ENCODE assay signal across 1 cellular context in genomic region chr2:113756088-113757058, GRCh38.
A peak's percentile ranks its signal among the peaks of the same experiment; 100 is the strongest.
TF ChIP-seq lines count a peak whose summit lies in the region.

TSS of gene SLC35F5 (minus strand) at chr2:113756642. CDS start at chr2:113756409, 233 bp downstream.

TF ChIP-seq in HepG2, 621 proteins besides CTCF, POLR2A, EP300 and RAD21 (continued from another document and continues in another):
- TF ChIP-seq, protein P1, sequence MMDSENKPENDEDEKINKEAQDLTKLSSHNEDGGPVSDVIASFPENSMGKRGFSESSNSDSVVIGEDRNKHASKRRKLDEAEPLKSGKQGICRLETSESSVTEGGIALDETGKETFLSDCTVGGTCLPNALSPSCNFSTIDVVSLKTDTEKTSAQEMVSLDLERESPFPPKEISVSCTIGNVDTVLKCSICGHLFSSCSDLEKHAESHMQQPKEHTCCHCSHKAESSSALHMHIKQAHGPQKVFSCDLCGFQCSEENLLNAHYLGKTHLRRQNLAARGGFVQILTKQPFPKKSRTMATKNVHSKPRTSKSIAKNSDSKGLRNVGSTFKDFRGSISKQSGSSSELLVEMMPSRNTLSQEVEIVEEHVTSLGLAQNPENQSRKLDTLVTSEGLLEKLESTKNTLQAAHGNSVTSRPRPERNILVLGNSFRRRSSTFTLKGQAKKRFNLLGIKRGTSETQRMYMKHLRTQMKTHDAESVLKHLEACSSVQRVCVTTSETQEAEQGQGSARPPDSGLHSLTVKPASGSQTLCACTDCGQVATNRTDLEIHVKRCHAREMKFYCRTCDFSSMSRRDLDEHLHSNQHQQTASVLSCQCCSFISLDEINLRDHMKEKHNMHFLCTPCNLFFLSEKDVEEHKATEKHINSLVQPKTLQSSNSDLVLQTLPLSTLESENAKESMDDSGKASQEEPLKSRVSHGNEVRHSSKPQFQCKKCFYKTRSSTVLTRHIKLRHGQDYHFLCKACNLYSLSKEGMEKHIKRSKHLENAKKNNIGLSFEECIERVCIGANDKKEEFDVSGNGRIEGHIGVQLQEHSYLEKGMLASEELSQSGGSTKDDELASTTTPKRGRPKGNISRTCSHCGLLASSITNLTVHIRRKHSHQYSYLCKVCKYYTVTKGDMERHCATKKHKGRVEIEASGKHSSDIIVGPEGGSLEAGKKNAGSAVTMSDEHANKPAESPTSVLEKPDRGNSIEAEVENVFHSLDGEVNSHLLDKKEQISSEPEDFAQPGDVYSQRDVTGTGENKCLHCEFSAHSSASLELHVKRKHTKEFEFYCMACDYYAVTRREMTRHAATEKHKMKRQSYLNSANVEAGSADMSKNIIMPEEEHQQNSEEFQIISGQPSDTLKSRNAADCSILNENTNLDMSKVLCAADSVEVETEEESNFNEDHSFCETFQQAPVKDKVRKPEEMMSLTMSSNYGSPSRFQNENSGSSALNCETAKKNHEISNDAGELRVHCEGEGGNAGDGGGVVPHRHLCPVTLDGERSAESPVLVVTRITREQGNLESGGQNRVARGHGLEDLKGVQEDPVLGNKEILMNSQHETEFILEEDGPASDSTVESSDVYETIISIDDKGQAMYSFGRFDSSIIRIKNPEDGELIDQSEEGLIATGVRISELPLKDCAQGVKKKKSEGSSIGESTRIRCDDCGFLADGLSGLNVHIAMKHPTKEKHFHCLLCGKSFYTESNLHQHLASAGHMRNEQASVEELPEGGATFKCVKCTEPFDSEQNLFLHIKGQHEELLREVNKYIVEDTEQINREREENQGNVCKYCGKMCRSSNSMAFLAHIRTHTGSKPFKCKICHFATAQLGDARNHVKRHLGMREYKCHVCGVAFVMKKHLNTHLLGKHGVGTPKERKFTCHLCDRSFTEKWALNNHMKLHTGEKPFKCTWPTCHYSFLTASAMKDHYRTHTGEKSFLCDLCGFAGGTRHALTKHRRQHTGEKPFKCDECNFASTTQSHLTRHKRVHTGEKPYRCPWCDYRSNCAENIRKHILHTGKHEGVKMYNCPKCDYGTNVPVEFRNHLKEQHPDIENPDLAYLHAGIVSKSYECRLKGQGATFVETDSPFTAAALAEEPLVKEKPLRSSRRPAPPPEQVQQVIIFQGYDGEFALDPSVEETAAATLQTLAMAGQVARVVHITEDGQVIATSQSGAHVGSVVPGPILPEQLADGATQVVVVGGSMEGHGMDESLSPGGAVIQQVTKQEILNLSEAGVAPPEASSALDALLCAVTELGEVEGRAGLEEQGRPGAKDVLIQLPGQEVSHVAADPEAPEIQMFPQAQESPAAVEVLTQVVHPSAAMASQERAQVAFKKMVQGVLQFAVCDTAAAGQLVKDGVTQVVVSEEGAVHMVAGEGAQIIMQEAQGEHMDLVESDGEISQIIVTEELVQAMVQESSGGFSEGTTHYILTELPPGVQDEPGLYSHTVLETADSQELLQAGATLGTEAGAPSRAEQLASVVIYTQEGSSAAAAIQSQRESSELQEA (CRISPR knock-in tag; IDR thresholded peaks at IDR 0.05; ENCODE audit: not compliant biosample characterization): peak; percentile 97
- TF ChIP-seq ETV5 (CRISPR knock-in tag; IDR thresholded peaks at IDR 0.05; ENCODE audit: borderline replicate concordance): peak; percentile 94
- TF ChIP-seq, protein P2, sequence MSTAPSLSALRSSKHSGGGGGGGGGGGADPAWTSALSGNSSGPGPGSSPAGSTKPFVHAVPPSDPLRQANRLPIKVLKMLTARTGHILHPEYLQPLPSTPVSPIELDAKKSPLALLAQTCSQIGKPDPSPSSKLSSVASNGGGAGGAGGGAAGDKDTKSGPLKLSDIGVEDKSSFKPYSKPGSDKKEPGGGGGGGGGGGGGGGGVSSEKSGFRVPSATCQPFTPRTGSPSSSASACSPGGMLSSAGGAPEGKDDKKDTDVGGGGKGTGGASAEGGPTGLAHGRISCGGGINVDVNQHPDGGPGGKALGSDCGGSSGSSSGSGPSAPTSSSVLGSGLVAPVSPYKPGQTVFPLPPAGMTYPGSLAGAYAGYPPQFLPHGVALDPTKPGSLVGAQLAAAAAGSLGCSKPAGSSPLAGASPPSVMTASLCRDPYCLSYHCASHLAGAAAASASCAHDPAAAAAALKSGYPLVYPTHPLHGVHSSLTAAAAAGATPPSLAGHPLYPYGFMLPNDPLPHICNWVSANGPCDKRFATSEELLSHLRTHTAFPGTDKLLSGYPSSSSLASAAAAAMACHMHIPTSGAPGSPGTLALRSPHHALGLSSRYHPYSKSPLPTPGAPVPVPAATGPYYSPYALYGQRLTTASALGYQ (CRISPR knock-in tag; IDR thresholded peaks at IDR 0.05): peak; percentile 76; the same call in 1 of the 2 replicates
- peak; percentile 93; the same call in 1 of the 2 replicates for TF ChIP-seq ZNF564 (CRISPR knock-in tag; IDR thresholded peaks at IDR 0.05)
- no peak for TF ChIP-seq GTF2F1 (IDR thresholded peaks at IDR 0.05; ENCODE audit: low read length)
- peak; percentile 32; the same call in 1 of the 2 replicates for TF ChIP-seq ONECUT2 (CRISPR knock-in tag; IDR thresholded peaks at IDR 0.05)
- TF ChIP-seq SSRP1 (CRISPR knock-in tag; IDR thresholded peaks at IDR 0.05): no peak
- peak; percentile 93 for TF ChIP-seq ZNF44 (CRISPR knock-in tag; IDR thresholded peaks at IDR 0.05)
- TF ChIP-seq, protein P3, sequence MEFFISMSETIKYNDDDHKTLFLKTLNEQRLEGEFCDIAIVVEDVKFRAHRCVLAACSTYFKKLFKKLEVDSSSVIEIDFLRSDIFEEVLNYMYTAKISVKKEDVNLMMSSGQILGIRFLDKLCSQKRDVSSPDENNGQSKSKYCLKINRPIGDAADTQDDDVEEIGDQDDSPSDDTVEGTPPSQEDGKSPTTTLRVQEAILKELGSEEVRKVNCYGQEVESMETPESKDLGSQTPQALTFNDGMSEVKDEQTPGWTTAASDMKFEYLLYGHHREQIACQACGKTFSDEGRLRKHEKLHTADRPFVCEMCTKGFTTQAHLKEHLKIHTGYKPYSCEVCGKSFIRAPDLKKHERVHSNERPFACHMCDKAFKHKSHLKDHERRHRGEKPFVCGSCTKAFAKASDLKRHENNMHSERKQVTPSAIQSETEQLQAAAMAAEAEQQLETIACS (CRISPR knock-in tag; IDR thresholded peaks at IDR 0.05): peak; percentile 88
- TF ChIP-seq ZNF570 (CRISPR knock-in tag; IDR thresholded peaks at IDR 0.05; ENCODE audit: borderline replicate concordance): no peak
- TF ChIP-seq, protein P4, sequence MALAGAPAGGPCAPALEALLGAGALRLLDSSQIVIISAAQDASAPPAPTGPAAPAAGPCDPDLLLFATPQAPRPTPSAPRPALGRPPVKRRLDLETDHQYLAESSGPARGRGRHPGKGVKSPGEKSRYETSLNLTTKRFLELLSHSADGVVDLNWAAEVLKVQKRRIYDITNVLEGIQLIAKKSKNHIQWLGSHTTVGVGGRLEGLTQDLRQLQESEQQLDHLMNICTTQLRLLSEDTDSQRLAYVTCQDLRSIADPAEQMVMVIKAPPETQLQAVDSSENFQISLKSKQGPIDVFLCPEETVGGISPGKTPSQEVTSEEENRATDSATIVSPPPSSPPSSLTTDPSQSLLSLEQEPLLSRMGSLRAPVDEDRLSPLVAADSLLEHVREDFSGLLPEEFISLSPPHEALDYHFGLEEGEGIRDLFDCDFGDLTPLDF (CRISPR knock-in tag; IDR thresholded peaks at IDR 0.05): no peak; the same call in none of the 2 replicates
- TF ChIP-seq, protein P5, sequence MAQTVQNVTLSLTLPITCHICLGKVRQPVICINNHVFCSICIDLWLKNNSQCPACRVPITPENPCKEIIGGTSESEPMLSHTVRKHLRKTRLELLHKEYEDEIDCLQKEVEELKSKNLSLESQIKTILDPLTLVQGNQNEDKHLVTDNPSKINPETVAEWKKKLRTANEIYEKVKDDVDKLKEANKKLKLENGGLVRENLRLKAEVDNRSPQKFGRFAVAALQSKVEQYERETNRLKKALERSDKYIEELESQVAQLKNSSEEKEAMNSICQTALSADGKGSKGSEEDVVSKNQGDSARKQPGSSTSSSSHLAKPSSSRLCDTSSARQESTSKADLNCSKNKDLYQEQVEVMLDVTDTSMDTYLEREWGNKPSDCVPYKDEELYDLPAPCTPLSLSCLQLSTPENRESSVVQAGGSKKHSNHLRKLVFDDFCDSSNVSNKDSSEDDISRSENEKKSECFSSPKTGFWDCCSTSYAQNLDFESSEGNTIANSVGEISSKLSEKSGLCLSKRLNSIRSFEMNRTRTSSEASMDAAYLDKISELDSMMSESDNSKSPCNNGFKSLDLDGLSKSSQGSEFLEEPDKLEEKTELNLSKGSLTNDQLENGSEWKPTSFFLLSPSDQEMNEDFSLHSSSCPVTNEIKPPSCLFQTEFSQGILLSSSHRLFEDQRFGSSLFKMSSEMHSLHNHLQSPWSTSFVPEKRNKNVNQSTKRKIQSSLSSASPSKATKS (CRISPR knock-in tag; IDR thresholded peaks at IDR 0.05): no peak
- TF ChIP-seq STAG1 (CRISPR knock-in tag; IDR thresholded peaks at IDR 0.05): peak; percentile 30
- peak; percentile 88 for TF ChIP-seq ZBTB2 (CRISPR knock-in tag; IDR thresholded peaks at IDR 0.05; ENCODE audit: low read depth)
- no peak for TF ChIP-seq ZNF496 (CRISPR knock-in tag; IDR thresholded peaks at IDR 0.05; ENCODE audit: insufficient replicate concordance)
- TF ChIP-seq, protein P6, sequence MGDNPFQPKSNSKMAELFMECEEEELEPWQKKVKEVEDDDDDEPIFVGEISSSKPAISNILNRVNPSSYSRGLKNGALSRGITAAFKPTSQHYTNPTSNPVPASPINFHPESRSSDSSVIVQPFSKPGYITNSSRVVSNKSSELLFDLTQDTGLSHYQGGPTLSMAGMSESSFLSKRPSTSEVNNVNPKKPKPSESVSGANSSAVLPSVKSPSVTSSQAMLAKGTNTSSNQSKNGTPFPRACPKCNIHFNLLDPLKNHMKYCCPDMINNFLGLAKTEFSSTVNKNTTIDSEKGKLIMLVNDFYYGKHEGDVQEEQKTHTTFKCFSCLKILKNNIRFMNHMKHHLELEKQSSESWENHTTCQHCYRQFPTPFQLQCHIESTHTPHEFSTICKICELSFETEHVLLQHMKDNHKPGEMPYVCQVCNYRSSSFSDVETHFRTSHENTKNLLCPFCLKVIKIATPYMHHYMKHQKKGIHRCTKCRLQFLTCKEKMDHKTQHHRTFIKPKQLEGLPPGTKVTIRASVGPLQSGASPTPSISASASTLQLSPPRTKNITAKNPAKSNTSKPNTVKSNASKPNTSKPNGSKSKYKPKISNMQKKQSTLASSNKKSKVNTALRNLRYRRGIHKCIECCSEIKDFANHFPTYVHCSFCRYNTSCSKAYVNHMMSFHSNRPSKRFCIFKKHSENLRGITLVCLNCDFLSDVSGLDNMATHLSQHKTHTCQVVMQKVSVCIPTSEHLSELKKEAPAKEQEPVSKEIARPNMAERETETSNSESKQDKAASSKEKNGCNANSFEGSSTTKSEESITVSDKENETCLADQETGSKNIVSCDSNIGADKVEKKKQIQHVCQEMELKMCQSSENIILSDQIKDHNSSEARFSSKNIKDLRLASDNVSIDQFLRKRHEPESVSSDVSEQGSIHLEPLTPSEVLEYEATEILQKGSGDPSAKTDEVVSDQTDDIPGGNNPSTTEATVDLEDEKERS (CRISPR knock-in tag; IDR thresholded peaks at IDR 0.05): no peak
- TF ChIP-seq SRF (IDR thresholded peaks at IDR 0.05; ENCODE audit: low read depth, low read length): peak; percentile 88
- TF ChIP-seq ZNF569 (CRISPR knock-in tag; IDR thresholded peaks at IDR 0.05; ENCODE audit: borderline replicate concordance): no peak
- peak; percentile 96 for TF ChIP-seq ZNF792 (CRISPR knock-in tag; IDR thresholded peaks at IDR 0.05)
- TF ChIP-seq MATR3 (CRISPR knock-in tag; IDR thresholded peaks at IDR 0.05): peak; percentile 88; the same call in 1 of the 2 replicates
- peak; percentile 97 for TF ChIP-seq POGZ (CRISPR knock-in tag; IDR thresholded peaks at IDR 0.05)
- TF ChIP-seq TBX2 (CRISPR knock-in tag; IDR thresholded peaks at IDR 0.05; ENCODE audit: borderline replicate concordance): peak; percentile 81
- no peak for TF ChIP-seq ZNF850 (CRISPR knock-in tag; conservative IDR thresholded peaks at IDR 0.05)
- TF ChIP-seq, protein P7, sequence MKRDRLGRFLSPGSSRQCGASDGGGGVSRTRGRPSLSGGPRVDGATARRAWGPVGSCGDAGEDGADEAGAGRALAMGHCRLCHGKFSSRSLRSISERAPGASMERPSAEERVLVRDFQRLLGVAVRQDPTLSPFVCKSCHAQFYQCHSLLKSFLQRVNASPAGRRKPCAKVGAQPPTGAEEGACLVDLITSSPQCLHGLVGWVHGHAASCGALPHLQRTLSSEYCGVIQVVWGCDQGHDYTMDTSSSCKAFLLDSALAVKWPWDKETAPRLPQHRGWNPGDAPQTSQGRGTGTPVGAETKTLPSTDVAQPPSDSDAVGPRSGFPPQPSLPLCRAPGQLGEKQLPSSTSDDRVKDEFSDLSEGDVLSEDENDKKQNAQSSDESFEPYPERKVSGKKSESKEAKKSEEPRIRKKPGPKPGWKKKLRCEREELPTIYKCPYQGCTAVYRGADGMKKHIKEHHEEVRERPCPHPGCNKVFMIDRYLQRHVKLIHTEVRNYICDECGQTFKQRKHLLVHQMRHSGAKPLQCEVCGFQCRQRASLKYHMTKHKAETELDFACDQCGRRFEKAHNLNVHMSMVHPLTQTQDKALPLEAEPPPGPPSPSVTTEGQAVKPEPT (CRISPR knock-in tag; IDR thresholded peaks at IDR 0.05; ENCODE audit: low read depth): no peak; the same call in 1 of the 2 replicates
- TF ChIP-seq ZMYM3 (CRISPR knock-in tag; IDR thresholded peaks at IDR 0.05): peak; percentile 76
- peak; percentile 7 for TF ChIP-seq SKI (IDR thresholded peaks at IDR 0.05; ENCODE audit: partially characterized antibody)
- no peak for TF ChIP-seq LRRFIP1 (CRISPR knock-in tag; conservative IDR thresholded peaks at IDR 0.05)
- TF ChIP-seq ZBTB38 (CRISPR knock-in tag; IDR thresholded peaks at IDR 0.05): peak; percentile 94; the same call in 1 of the 2 replicates
